Comparison of ENCODE assay signal across 23 cellular contexts in genomic region chr12:125214289-125214688, GRCh38. TPM values are rescaled to one million over a fixed set of nuclear protein-coding genes. Genes with fewer than 3 reads are reported as not detected.
A peak's percentile ranks its signal among the peaks of the same experiment; 100 is the strongest.
DNase-seq lines count a peak whose midpoint lies in the region; ATAC-seq, FAIRE-seq and TF ChIP-seq lines count a peak whose summit lies in the region.
"Had no signal": no experiment of that assay in that cellular context is flagged by ENCODE, and none has a peak within 500 bp of the region (broad histone marks: within the 10 kb centered on the region; RNA-seq: fewer than 3 reads in every experiment).

No MANE protein-coding gene starts in this region.

- no peak overlapping the region for H3K4me3 ChIP-seq in HepG2 (replicated peaks in 1 of 3; ENCODE audit: insufficient read depth in 1 of 3, low read depth in 2 of 3, low read length in 3 of 3)
- H3K4me3 ChIP-seq in right lobe of liver, result no peak overlapping the region
- no peak overlapping the region for H3K4me3 ChIP-seq in K562
- H3K4me3 ChIP-seq in foreskin fibroblast (ENCODE audit: low read depth in 1 of 2, low read length in 2 of 2), result no peak overlapping the region
- no peak overlapping the region for H3K4me3 ChIP-seq in CD8-positive, alpha-beta T cell (ENCODE audit: low read depth, low read length)
- H3K4me3 ChIP-seq: BLaER1 had no signal

- no peak for DNase-seq in HepG2 (ENCODE audit: low spot score)
- no peak for DNase-seq in right lobe of liver
- peak in 3 of 4 experiments; percentile 25 to 28 (median 25) for DNase-seq in K562 (ENCODE audit: extremely low read depth in 1 of 4, low spot score in 3 of 4)
- DNase-seq in foreskin fibroblast, result no peak
- no peak for DNase-seq in CD8-positive, alpha-beta T cell
- no peak for DNase-seq in RWPE1 (ENCODE audit: low spot score)
- DNase-seq: ACHN; BE2C; C1 segment of cervical spinal cord; Caco-2; Calu3; CD4-positive, alpha-beta memory T cell; CD4-positive, CD25-positive, alpha-beta regulatory T cell; DMS79 treated with DMSO at 0.1 percent for 48 hours; GF-D8 had no signal

- POLR2A ChIA-PET in HepG2 (lab: Yijun Ruan, JAX), result no interaction called here
- POLR2A ChIA-PET in K562 (lab: Yijun Ruan, JAX), result no interaction called here
- POLR2A ChIA-PET in CD8-positive, alpha-beta T cell (lab: Charles Lee), result no interaction called here
- POLR2A ChIA-PET in RWPE1 (lab: Yijun Ruan, JAX; ENCODE audit: low non-redundant PET), result no interaction called here

- no peaks in the 10 kb centered on the region for H3K9me3 ChIP-seq in HepG2 (ENCODE audit: low read length)
- H3K9me3 ChIP-seq in right lobe of liver, result no peaks in the 10 kb centered on the region
- H3K9me3 ChIP-seq in K562 (replicated peaks; ENCODE audit: control insufficient read depth, insufficient read depth, low read depth, low read length), result no peaks in the 10 kb centered on the region
- H3K9me3 ChIP-seq in CD8-positive, alpha-beta T cell (ENCODE audit: low read length), result no peaks in the 10 kb centered on the region
- H3K9me3 ChIP-seq: BE2C, BLaER1, Caco-2 had no signal

- peaks cover 13% of the 10 kb centered on the region for H3K27me3 Mint-ChIP-seq in CD8-positive, alpha-beta T cell (ENCODE audit: low read depth)

- H3K27ac ChIP-seq in HepG2 (ENCODE audit: extremely low read length, insufficient read depth, low read length) (no peak overlapping the region), right lobe of liver (no peak overlapping the region), K562 (ENCODE audit: extremely low read depth, low read depth, low read length) (no peak overlapping the region), RWPE1 (no peak overlapping the region)
- H3K27ac ChIP-seq in CD8-positive, alpha-beta T cell (ENCODE audit: low read depth, low read length), result no peak overlapping the region
- H3K27ac ChIP-seq: 22Rv1, BLaER1 had no signal

- TF ChIP-seq CTCF in HepG2 (CRISPR knock-in tag; IDR thresholded peaks at IDR 0.05), result no peak
- TF ChIP-seq CTCF in right lobe of liver (IDR thresholded peaks at IDR 0.05), result no peak
- TF ChIP-seq CTCF in K562 (IDR thresholded peaks at IDR 0.05 in 2 of 3, conservative IDR thresholded peaks at IDR 0.05 in 1 of 3; ENCODE audit: insufficient read depth in 2 of 3, low read depth in 1 of 3, low read length in 3 of 3), result no peak
- TF ChIP-seq CTCF in foreskin fibroblast (IDR thresholded peaks at IDR 0.05; ENCODE audit: low read depth, low read length), result no peak
- TF ChIP-seq CTCF in CD8-positive, alpha-beta T cell (IDR thresholded peaks at IDR 0.05), result no peak
- TF ChIP-seq CTCF in RWPE1 (conservative IDR thresholded peaks at IDR 0.05; ENCODE audit: low read depth), result no peak

- WGBS in HepG2 (ENCODE audit: low lambda C conversion rate), result 0% methylated on average over 2 of the region's 5 CpGs
- 71% methylated on average over 1 of the region's 5 CpGs for WGBS in right lobe of liver (ENCODE audit: insufficient coverage, low coverage, low lambda C conversion rate, missing lambda C conversion rate)
- WGBS in K562 (ENCODE audit: insufficient coverage, low coverage, missing lambda C conversion rate), result 0% methylated on average over 5 of the region's 5 CpGs

- no peaks in the 10 kb centered on the region for H3K9me3 Mint-ChIP-seq in CD8-positive, alpha-beta T cell

- no peak for TF ChIP-seq POLR2A in HepG2 (IDR thresholded peaks at IDR 0.05; ENCODE audit: insufficient read depth in 1 of 2, low read depth in 2 of 2, low read length in 2 of 2)
- no peak for TF ChIP-seq POLR2A in right lobe of liver (IDR thresholded peaks at IDR 0.05)
- TF ChIP-seq POLR2A in K562 (conservative IDR thresholded peaks at IDR 0.05), result no peak

- no peak overlapping the region for H3K4me3 Mint-ChIP-seq in CD8-positive, alpha-beta T cell
- H3K4me3 Mint-ChIP-seq: CD14-positive monocyte; CD4-positive, alpha-beta memory T cell; CD4-positive, CD25-positive, alpha-beta regulatory T cell had no signal

- no peak overlapping the region for H3K27ac Mint-ChIP-seq in CD8-positive, alpha-beta T cell
- H3K27ac Mint-ChIP-seq: CD4-positive, alpha-beta memory T cell; CD4-positive, CD25-positive, alpha-beta regulatory T cell had no signal

- no peak for FAIRE-seq in HepG2 (lab: Jason Lieb, UNC)
- FAIRE-seq in K562 (lab: Jason Lieb, UNC), result no peak
- FAIRE-seq: D721Med, G401.6, GM12891, GM19239 had no signal

- H3K4me1 ChIP-seq in HepG2 (ENCODE audit: insufficient read depth, low read length), result no peaks in the 10 kb centered on the region
- no peaks in the 10 kb centered on the region for H3K4me1 ChIP-seq in right lobe of liver
- H3K4me1 ChIP-seq in K562 (replicated peaks in 1 of 2; ENCODE audit: control insufficient read depth in 2 of 2, insufficient read depth in 2 of 2, low read length in 2 of 2), result no peaks in the 10 kb centered on the region
- no peaks in the 10 kb centered on the region for H3K4me1 ChIP-seq in CD8-positive, alpha-beta T cell (ENCODE audit: insufficient read depth, low read length)
- H3K4me1 ChIP-seq: BE2C, Caco-2 had no signal

- no peak for TF ChIP-seq EP300 in HepG2 (IDR thresholded peaks at IDR 0.05; ENCODE audit: low read depth in 2 of 2, low read length in 2 of 2)
- no peak for TF ChIP-seq EP300 in HepG2 (CRISPR knock-in tag; IDR thresholded peaks at IDR 0.05; ENCODE audit: borderline replicate concordance)
- TF ChIP-seq EP300 in Ishikawa (IDR thresholded peaks at IDR 0.05; ENCODE audit: borderline replicate concordance), result no peak
- TF ChIP-seq EP300 in K562 (IDR thresholded peaks at IDR 0.05; ENCODE audit: low read length), result no peak

- TF ChIP-seq RAD21 in HepG2 (CRISPR knock-in tag; IDR thresholded peaks at IDR 0.05) (no peak), Ishikawa (IDR thresholded peaks at IDR 0.05; ENCODE audit: low read depth) (no peak), K562 (CRISPR knock-in tag; conservative IDR thresholded peaks at IDR 0.05 in 1 of 2, IDR thresholded peaks at IDR 0.05 in 1 of 2) (no peak)

- H4K20me1 ChIP-seq in HepG2 (ENCODE audit: insufficient read depth, low read length), result no peaks in the 10 kb centered on the region
- no peaks in the 10 kb centered on the region for H4K20me1 ChIP-seq in K562 (replicated peaks; ENCODE audit: control insufficient read depth, insufficient read depth, low read length)
- H4K20me1 ChIP-seq: BLaER1 had no signal

- H3K79me2 ChIP-seq in HepG2 (ENCODE audit: insufficient read depth, low read length) (no peaks in the 10 kb centered on the region), K562 (ENCODE audit: control insufficient read depth, insufficient read depth, low read length) (no peaks in the 10 kb centered on the region)

- in situ Hi-C loops in HepG2 (cut with HindIII; ENCODE audit: extremely low pct_ligation_motif_present, low pct_unique_long_range_greater_than_20kb) (no loop called here), K562 (cut with MboI) (no loop called here)

- H2AFZ ChIP-seq in HepG2 (ENCODE audit: low read length) (no peak overlapping the region), K562 (ENCODE audit: low read depth, low read length) (no peak overlapping the region)

- no peaks in the 10 kb centered on the region for H3K9me1 ChIP-seq in K562 (ENCODE audit: control insufficient read depth, insufficient read depth, low read length)

- H3K36me3 ChIP-seq in HepG2 (replicated peaks in 1 of 2; ENCODE audit: control insufficient read depth in 1 of 2, insufficient read depth in 2 of 2, low read length in 2 of 2) (no peaks in the 10 kb centered on the region), right lobe of liver (no peaks in the 10 kb centered on the region), K562 (ENCODE audit: control insufficient read depth, insufficient read depth, low read length) (no peaks in the 10 kb centered on the region)
- H3K36me3 ChIP-seq in CD8-positive, alpha-beta T cell (ENCODE audit: insufficient read depth, low read length), result no peaks in the 10 kb centered on the region
- H3K36me3 ChIP-seq: BE2C, BLaER1 had no signal

- BruUV-seq in HepG2 (replicated peaks; lab: Mats Ljungman, UMichigan), result no TSS peak
- no TSS peak for BruUV-seq in K562 (replicated peaks; lab: Mats Ljungman, UMichigan)

- H3K4me2 ChIP-seq in HepG2 (ENCODE audit: low read depth, low read length) (no peak overlapping the region), K562 (ENCODE audit: insufficient read depth, low read length) (no peak overlapping the region)
- H3K4me2 ChIP-seq: BLaER1 had no signal

- ATAC-seq in HepG2 (no peak), right lobe of liver (no peak), K562 (peak; percentile 71)
- no peak for ATAC-seq in CD8-positive, alpha-beta T cell

- intact Hi-C loops in HepG2 (cut with micrococcal nuclease; ENCODE audit: unreplicated experiment), result no loop called here
- intact Hi-C loops in right lobe of liver (cut with DNase I), result no loop called here
- intact Hi-C loops in K562 (cut with micrococcal nuclease), result no loop called here
- intact Hi-C loops in CD8-positive, alpha-beta T cell (cut with DNase I, micrococcal nuclease), result no loop called here

- H3K27me3 ChIP-seq in HepG2 (ENCODE audit: control insufficient read depth in 1 of 2, insufficient read depth in 2 of 2, low read length in 2 of 2) (peaks cover 3 to 11% of the 10 kb centered on the region in 2 experiments; a peak in 3 of 5 replicates), right lobe of liver (no peaks in the 10 kb centered on the region), K562 (ENCODE audit: control insufficient read depth in 2 of 2, insufficient read depth in 2 of 2, low read length in 2 of 2) (peaks cover 10 to 21% of the 10 kb centered on the region in 2 experiments; a peak in 4 of 5 replicates)
- H3K27me3 ChIP-seq in CD8-positive, alpha-beta T cell (ENCODE audit: insufficient read depth, low read length), result no peaks in the 10 kb centered on the region
- H3K27me3 ChIP-seq: BLaER1 had no signal

- CTCF ChIA-PET in HepG2 (lab: Yijun Ruan, JAX; ENCODE audit: low intra/inter-chr PET ratio, low total read pairs), result no interaction called here
- CTCF ChIA-PET in K562 (lab: Yijun Ruan, JAX; ENCODE audit: low intra/inter-chr PET ratio), result no interaction called here
- CTCF ChIA-PET in CD8-positive, alpha-beta T cell (lab: Charles Lee), result no interaction called here
- CTCF ChIA-PET in RWPE1 (lab: Yijun Ruan, JAX), result no interaction called here

- H3K9ac ChIP-seq in HepG2 (ENCODE audit: insufficient read depth, low read depth, low read length) (no peak overlapping the region), K562 (ENCODE audit: insufficient read depth in 1 of 2, low read depth in 2 of 2, low read length in 2 of 2) (no peak overlapping the region)
- H3K9ac ChIP-seq: BLaER1 had no signal

- no peaks in the 10 kb centered on the region for H3K36me3 Mint-ChIP-seq in CD8-positive, alpha-beta T cell
- H3K36me3 Mint-ChIP-seq: CD14-positive monocyte; CD4-positive, alpha-beta memory T cell; CD4-positive, CD25-positive, alpha-beta regulatory T cell had no signal

- no peaks in the 10 kb centered on the region for H3K4me1 Mint-ChIP-seq in CD8-positive, alpha-beta T cell (ENCODE audit: low read depth)

RNA-seq across cellular contexts. Expression of gene TMEM132B, which starts 28.1 kb away (rescaled TPM):
- total RNA-seq in HepG2 (2016; rRNA removed; fragmentation: Illumina TruSeq; extraction: Trizol), result 0.01 and 0.02 TPM in 2 replicates
- total RNA-seq in HepG2 (2016; cell fraction: cytosol; rRNA removed; fragmentation: Illumina TruSeq; extraction: Trizol; ENCODE audit: low read depth), result not detected in 2 replicates
- 0.11 TPM in 1 of 2 replicates, not detected in the other for total RNA-seq in HepG2 (2016; cell fraction: insoluble cytoplasmic fraction; rRNA removed; fragmentation: Illumina TruSeq; extraction: Trizol)
- total RNA-seq in HepG2 (2016; cell fraction: membrane; rRNA removed; fragmentation: Illumina TruSeq; extraction: Trizol), result 0.14 TPM in 1 of 2 replicates, not detected in the other
- total RNA-seq in HepG2 (2016; cell fraction: nucleus; rRNA removed; fragmentation: Illumina TruSeq; extraction: Trizol), result 0.34 and 0.85 TPM in 2 replicates
- polyA plus RNA-seq in HepG2 (2011; rRNA removed), result 0.03 TPM in 1 of 2 replicates, not detected in the other
- polyA plus RNA-seq in HepG2 (2011; cell fraction: cytosol; rRNA removed), result 0.01 and 0.03 TPM in 2 replicates
- polyA plus RNA-seq in HepG2 (2011; cell fraction: nucleus; rRNA removed), result 0.05 and 0.19 TPM in 2 replicates
- 0.04 and 0.12 TPM in 2 replicates for polyA plus RNA-seq in HepG2 (2012)
- not detected in 2 replicates for polyA plus RNA-seq in HepG2 (2016; cell fraction: cytosol; fragmentation: Illumina TruSeq; extraction: Trizol; ENCODE audit: low read depth)
- not detected in 2 replicates for polyA plus RNA-seq in HepG2 (2016; cell fraction: insoluble cytoplasmic fraction; fragmentation: Illumina TruSeq; extraction: Trizol; ENCODE audit: low read depth)
- not detected in 2 replicates for polyA plus RNA-seq in HepG2 (2016; cell fraction: membrane; fragmentation: Illumina TruSeq; extraction: Trizol; ENCODE audit: low read depth)
- polyA plus RNA-seq in HepG2 (2016; cell fraction: nucleus; fragmentation: Illumina TruSeq; extraction: Trizol; ENCODE audit: insufficient read depth, low read depth), result 0.12 TPM in 1 of 2 replicates, not detected in the other
- polyA minus RNA-seq in HepG2 (2011; rRNA and poly(A)+ RNA removed; ENCODE audit: low replicate concordance), result 0.36 TPM in 1 of 2 replicates, not detected in the other
- polyA minus RNA-seq in HepG2 (2011; cell fraction: cytosol; rRNA and poly(A)+ RNA removed), result not detected in 2 replicates
- 0.13 and 0.25 TPM in 2 replicates for polyA minus RNA-seq in HepG2 (2011; cell fraction: nucleus; rRNA and poly(A)+ RNA removed)
- total RNA-seq in right lobe of liver, result under 1 TPM in 5 of 6 experiments, not detected in 1; under 0.01 to 0.12 (median 0.02) TPM
- total RNA-seq in K562 (2011; cell fraction: chromatin; rRNA removed; ENCODE audit: low replicate concordance), result not detected in 2 replicates
- not detected in 2 replicates for total RNA-seq in K562 (2011; cell fraction: nucleolus; rRNA removed)
- not detected in 2 replicates for total RNA-seq in K562 (2011; cell fraction: nucleoplasm; rRNA removed)
- not detected in 2 replicates for total RNA-seq in K562 (2014; rRNA removed)
- 0.04 TPM in 1 of 2 replicates, not detected in the other for total RNA-seq in K562 (2014; rRNA removed; fragmentation: Illumina TruSeq; extraction: Trizol)
- 0.07 TPM in 1 of 2 replicates, not detected in the other for total RNA-seq in K562 (2015; rRNA removed; fragmentation: Illumina TruSeq; extraction: Trizol)
- 0.18 TPM in 1 of 2 replicates, not detected in the other for total RNA-seq in K562 (2021)
- polyA plus RNA-seq in K562 (2011; rRNA removed), result 0.01 TPM in 1 of 2 replicates, not detected in the other
- polyA plus RNA-seq in K562 (2011; cell fraction: cytosol; rRNA removed), result not detected in 2 replicates
- polyA plus RNA-seq in K562 (2011; cell fraction: nucleus; rRNA removed), result 0.04 and 0.11 TPM in 2 replicates
- 0.01 and 0.14 TPM in 2 replicates for polyA plus RNA-seq in K562 (2012)
- 0.13 TPM in 1 of 2 replicates, not detected in the other for polyA plus RNA-seq in K562 (2014; fragmentation: Illumina TruSeq; extraction: Trizol)
- not detected for polyA plus RNA-seq in K562 (2014; fragmentation: Nextera tagmentation; extraction: Ambion mirVana)
- polyA plus RNA-seq in K562 (2014; rRNA removed), result not detected in 2 replicates
- polyA minus RNA-seq in K562 (2011; rRNA and poly(A)+ RNA removed), result not detected in 2 replicates
- polyA minus RNA-seq in K562 (2011; cell fraction: cytosol; rRNA and poly(A)+ RNA removed), result not detected in 2 replicates
- polyA minus RNA-seq in K562 (2011; cell fraction: nucleus; rRNA and poly(A)+ RNA removed), result not detected in 2 replicates
- not detected for total RNA-seq in CD8-positive, alpha-beta T cell
- total RNA-seq: Caco-2; CD4-positive, alpha-beta memory T cell; CD4-positive, CD25-positive, alpha-beta regulatory T cell had no signal
- polyA plus RNA-seq: CD14-positive monocyte; CD4-positive, alpha-beta memory T cell; CD4-positive, CD25-positive, alpha-beta regulatory T cell had no signal

Comparison
In these comparisons a context has a peak if more than half of its experiments do, and no peak if none do; other contexts are left out.
1. DNase-seq: peak in K562 (3 of 4); none in HepG2 (single experiment), right lobe of liver (0 of 3), foreskin fibroblast (0 of 2), CD8-positive, alpha-beta T cell (0 of 7) and RWPE1 (single experiment).
2. Of the 241 proteins assayed by ChIP-seq in both HepG2 and K562: peak only in HepG2: none; only in K562: TFE3; in both: RAD51; in neither: 237; mixed calls (peak in some experiments, not most) for 2.